ENCODE assay signal across 8 cellular contexts in the genomic region with DNA sequence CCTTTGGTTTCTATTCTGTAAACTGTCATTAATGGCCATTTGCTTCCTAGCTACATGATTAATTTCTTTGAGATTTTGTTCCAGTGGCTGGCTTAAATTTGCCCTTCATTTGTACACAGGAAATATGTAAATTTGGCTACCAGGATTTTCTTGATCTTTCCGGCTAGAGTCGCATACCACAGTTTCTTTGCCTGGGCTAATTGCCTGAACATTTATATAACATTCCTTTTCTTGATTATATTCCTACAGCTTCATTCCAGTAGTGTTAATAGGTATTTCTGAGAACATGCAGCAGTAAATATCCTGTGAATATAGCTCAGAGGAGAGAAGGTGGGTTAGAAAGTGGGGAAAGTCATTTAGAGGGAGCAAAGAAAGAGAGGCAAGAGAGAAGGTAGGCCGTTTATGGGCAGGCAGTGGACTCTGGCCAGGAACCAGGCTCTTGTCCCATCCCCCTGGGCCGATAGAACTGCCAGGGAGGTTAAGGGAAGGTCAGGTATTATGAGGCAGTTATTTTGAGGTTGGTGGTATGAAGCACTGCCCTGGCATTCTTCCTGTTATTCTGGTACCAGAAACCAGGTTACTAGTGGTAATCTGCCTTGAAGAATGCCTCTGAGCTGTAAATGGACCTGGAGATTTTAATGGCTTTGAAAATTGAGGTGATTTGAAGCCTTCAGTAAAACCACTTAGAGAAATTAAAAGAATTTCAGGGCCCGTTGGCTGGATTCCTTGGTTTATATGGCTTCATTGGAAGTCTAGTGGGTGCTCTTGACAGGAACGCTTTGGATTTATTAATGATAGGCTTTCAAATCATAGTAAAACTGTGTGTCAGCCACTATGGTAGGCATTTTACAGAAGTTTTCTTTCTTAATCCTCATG. TPM values are rescaled to one million over a fixed set of nuclear protein-coding genes. Genes with fewer than 3 reads are reported as not detected.
DNase-seq lines count a peak whose midpoint lies in the region; ATAC-seq and TF ChIP-seq lines count a peak whose summit lies in the region.

No MANE protein-coding gene starts in this region.

- no peak for TF ChIP-seq CTCF in H9 (conservative IDR thresholded peaks at IDR 0.05)
- no peak for TF ChIP-seq CTCF in esophagus muscularis mucosa (IDR thresholded peaks at IDR 0.05)
- no peak for TF ChIP-seq CTCF in neural crest cell (conservative IDR thresholded peaks at IDR 0.05)

- intact Hi-C loops in esophagus muscularis mucosa (cut with DNase I) = loop anchor here (5.0 kb wide), 1 partner anchor 34 kb away; no protein-coding TSS in a partner anchor

- H3K27me3 Mint-ChIP-seq in H9 (ENCODE audit: low read depth) (no peaks in the 10 kb centered on the region), neural crest cell (ENCODE audit: low read depth) (no peaks in the 10 kb centered on the region)

- peak; percentile 67 for ATAC-seq in SK-N-SH treated with all-trans-retinoic acid at 6 μM for 48 hours
- no peak for ATAC-seq in GM19035 (IDR thresholded peaks at IDR 0.05; ENCODE audit: unreplicated experiment)
- no peak for ATAC-seq in GM18519 (IDR thresholded peaks at IDR 0.05; ENCODE audit: low FRiP score, unreplicated experiment)

- H2AFZ ChIP-seq in H9 (ENCODE audit: low read length) = no peak overlapping the region

- H3K23me2 ChIP-seq in H9 (ENCODE audit: insufficient read length, low read depth, low read length, poor library complexity, severe bottlenecking) = peaks cover 6% of the 10 kb centered on the region

- H2BK20ac ChIP-seq in H9 (ENCODE audit: low read depth, low read length, poor library complexity, severe bottlenecking) = no peak overlapping the region

- H3K23ac ChIP-seq in H9 (ENCODE audit: insufficient read length, low read depth, low read length) = no peak overlapping the region

- H3K18ac ChIP-seq in H9 (ENCODE audit: insufficient read length, low read depth, low read length) = no peak overlapping the region

- no peak overlapping the region for H2AK5ac ChIP-seq in H9 (ENCODE audit: insufficient read length, low read length)

- no CpG with 5 or more reads among the region's 6 CpGs for WGBS in H9 (ENCODE audit: extremely low coverage, insufficient read length, low lambda C conversion rate)
- WGBS in esophagus muscularis mucosa = 8% methylated on average over 6 of the region's 6 CpGs

- H3K4me3 Mint-ChIP-seq in H9 (no peak overlapping the region), neural crest cell (peak overlapping the region; percentile 49)

- H2BK5ac ChIP-seq in H9 (ENCODE audit: insufficient read length, low read length) = no peak overlapping the region

- no peak overlapping the region for H3K14ac ChIP-seq in H9 (ENCODE audit: insufficient read depth, low read length)

- no peak overlapping the region for H3K56ac ChIP-seq in H9 (ENCODE audit: insufficient read length, low read depth, low read length)

- H3K4me1 Mint-ChIP-seq in H9 (peaks cover 18 to 33% of the 10 kb centered on the region in 2 experiments), neural crest cell (peaks cover 47% of the 10 kb centered on the region)

- H2BK15ac ChIP-seq in H9 (ENCODE audit: low read depth, low read length) = no peak overlapping the region

- H3K36me3 Mint-ChIP-seq in H9 (ENCODE audit: insufficient read depth in 1 of 3, low read depth in 3 of 3) (peaks cover 12 to 40% (median 28%) of the 10 kb centered on the region in 3 experiments), neural crest cell (ENCODE audit: low read depth) (no peaks in the 10 kb centered on the region)

- no peak overlapping the region for H3K4me2 ChIP-seq in H9 (ENCODE audit: insufficient read depth, insufficient read length, low read length)

- H4K5ac ChIP-seq in H9 (ENCODE audit: insufficient read length, low read depth, low read length) = no peak overlapping the region

- H3K9me3 ChIP-seq in H9 (ENCODE audit: control insufficient read depth, low read depth, low read length) (no peaks in the 10 kb centered on the region), esophagus muscularis mucosa (no peaks in the 10 kb centered on the region)

- peak overlapping the region; percentile 80 to 97 (median 88) for H3K4me3 ChIP-seq in esophagus muscularis mucosa

- peaks cover 46% of the 10 kb centered on the region; the same call in 1 of the 2 replicates for H3K79me2 ChIP-seq in H9 (ENCODE audit: insufficient read depth, low read length)

- no peak overlapping the region for H2BK12ac ChIP-seq in H9 (ENCODE audit: insufficient read length, low read depth, low read length)

- H4K20me1 ChIP-seq in H9 (ENCODE audit: control insufficient read depth, insufficient read depth, insufficient read length) = peaks cover 2% of the 10 kb centered on the region

- H2BK120ac ChIP-seq in H9 (ENCODE audit: low read depth, low read length, poor library complexity, severe bottlenecking) = no peak overlapping the region

- H3K36me3 ChIP-seq in esophagus muscularis mucosa = peaks cover 0 to 24% (median 3%) of the 10 kb centered on the region in 4 donors

- H3K27me3 ChIP-seq in H9 (ENCODE audit: insufficient read depth, low read length) (no peaks in the 10 kb centered on the region), esophagus muscularis mucosa (no peaks in the 10 kb centered on the region)

- TF ChIP-seq EP300 in esophagus muscularis mucosa (IDR thresholded peaks at IDR 0.05) = no peak

- H4K8ac ChIP-seq in H9 (replicated peaks; ENCODE audit: insufficient read length, low read depth, low read length) = no peak overlapping the region

- TF ChIP-seq POLR2A in esophagus muscularis mucosa (IDR thresholded peaks at IDR 0.05; ENCODE audit: low read depth) = no peak

- H3K27ac ChIP-seq in H9 (ENCODE audit: insufficient read length, low read depth, low read length) (no peak overlapping the region), esophagus muscularis mucosa (replicated peaks in 1 of 4) (peak overlapping the region; percentile 96 to 98 (median 96))

- H3K9me3 Mint-ChIP-seq in H9 (no peaks in the 10 kb centered on the region), neural crest cell (no peaks in the 10 kb centered on the region)

- no peak overlapping the region for H3T11ph ChIP-seq in H9 (ENCODE audit: low read length)

- DNase-seq in H9 (no peak), esophagus muscularis mucosa (ENCODE audit: extremely low spot score) (no peak), neural crest cell (ENCODE audit: low read depth, low spot score) (no peak), NCI-H1092 treated with DMSO at 0.1 percent for 48 hours (lab: John Stamatoyannopoulos, UW) (no peak), epidermal melanocyte (ENCODE audit: insufficient read length, low spot score) (no peak)

- no peaks in the 10 kb centered on the region for H3K4me1 ChIP-seq in H9 (ENCODE audit: insufficient read depth, low read length)
- peaks cover 79 to 86% (median 83%) of the 10 kb centered on the region in 4 donors for H3K4me1 ChIP-seq in esophagus muscularis mucosa

- no peak overlapping the region for H3K4ac ChIP-seq in H9 (ENCODE audit: low read depth, low read length)

- peak overlapping the region in 2 of 3 experiments; percentile 34 to 70; a peak in 4 of 7 replicates for H3K27ac Mint-ChIP-seq in H9
- no peak overlapping the region for H3K27ac Mint-ChIP-seq in neural crest cell (ENCODE audit: unreplicated experiment)

- no peak overlapping the region for H4K91ac ChIP-seq in H9 (ENCODE audit: insufficient read length, low read depth, low read length)

- no peak overlapping the region for H3K9ac ChIP-seq in H9 (ENCODE audit: extremely low read depth, insufficient read length, low read length)

- H3K79me1 ChIP-seq in H9 (ENCODE audit: insufficient read depth, low read depth, low read length, poor library complexity, severe bottlenecking) = no peaks in the 10 kb centered on the region

TF ChIP-seq in SK-N-SH treated with all-trans-retinoic acid at 6 μM for 48 hours, 23 proteins besides CTCF, POLR2A, EP300 and RAD21:
- TF ChIP-seq ISL1 (CRISPR knock-in tag; IDR thresholded peaks at IDR 0.05) = peak; percentile 56; the same call in 1 of the 2 replicates
- TF ChIP-seq TOX (CRISPR knock-in tag; IDR thresholded peaks at IDR 0.05; ENCODE audit: borderline replicate concordance) = no peak
- TF ChIP-seq, protein P1, sequence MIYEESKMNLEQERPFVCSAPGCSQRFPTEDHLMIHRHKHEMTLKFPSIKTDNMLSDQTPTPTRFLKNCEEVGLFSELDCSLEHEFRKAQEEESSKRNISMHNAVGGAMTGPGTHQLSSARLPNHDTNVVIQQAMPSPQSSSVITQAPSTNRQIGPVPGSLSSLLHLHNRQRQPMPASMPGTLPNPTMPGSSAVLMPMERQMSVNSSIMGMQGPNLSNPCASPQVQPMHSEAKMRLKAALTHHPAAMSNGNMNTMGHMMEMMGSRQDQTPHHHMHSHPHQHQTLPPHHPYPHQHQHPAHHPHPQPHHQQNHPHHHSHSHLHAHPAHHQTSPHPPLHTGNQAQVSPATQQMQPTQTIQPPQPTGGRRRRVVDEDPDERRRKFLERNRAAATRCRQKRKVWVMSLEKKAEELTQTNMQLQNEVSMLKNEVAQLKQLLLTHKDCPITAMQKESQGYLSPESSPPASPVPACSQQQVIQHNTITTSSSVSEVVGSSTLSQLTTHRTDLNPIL (CRISPR knock-in tag; IDR thresholded peaks at IDR 0.05; ENCODE audit: low read depth) = no peak

RNA-seq across cellular contexts. Expression of a gene that starts 4.4 kb away (rescaled TPM):
- 153 and 157 TPM in 2 replicates for total RNA-seq in H9 (2021)
- total RNA-seq in esophagus muscularis mucosa = 100 to 1,000 TPM; 160 to 296 (median 175) TPM
- 134 and 149 TPM in 2 replicates for total RNA-seq in neural crest cell

RNA-seq across cellular contexts. Expression of a gene that starts 9.6 kb away (rescaled TPM):
- total RNA-seq in H9 (2021) (31.3 and 34.8 TPM in 2 replicates), esophagus muscularis mucosa (10 to 100 TPM; 12.1 to 25.3 (median 21.4) TPM), neural crest cell (38.5 and 39.0 TPM in 2 replicates)

RNA-seq across cellular contexts. Expression of a gene that starts 42.6 kb away (rescaled TPM):
- total RNA-seq in H9 (2021) = 618 and 638 TPM in 2 replicates
- 100 to 1,000 TPM; 229 to 289 (median 269) TPM for total RNA-seq in esophagus muscularis mucosa
- 375 and 382 TPM in 2 replicates for total RNA-seq in neural crest cell

RNA-seq across cellular contexts. Expression of a gene that starts 42.7 kb away (rescaled TPM):
- 64.0 and 65.8 TPM in 2 replicates for total RNA-seq in H9 (2021)
- 10 to 100 TPM; 20.7 to 36.1 (median 23.1) TPM for total RNA-seq in esophagus muscularis mucosa
- 49.7 and 55.8 TPM in 2 replicates for total RNA-seq in neural crest cell
